Comparison of ENCODE assay signal across 14 cellular contexts in genomic region chr13:32657309-32657708, GRCh38.
A peak's percentile ranks its signal among the peaks of the same experiment; 100 is the strongest.
DNase-seq lines count a peak whose midpoint lies in the region; ATAC-seq and FAIRE-seq lines count a peak whose summit lies in the region.
"Had no signal": no experiment of that assay in that cellular context is flagged by ENCODE, and none has a peak within 500 bp of the region (broad histone marks: within the 10 kb centered on the region; RNA-seq: fewer than 3 reads in every experiment).

No MANE protein-coding gene starts in this region.

- FAIRE-seq in GM18507 (lab: Jason Lieb, UNC) = peak; percentile 5
- FAIRE-seq: GM12892, HTR-8/SVneo, K562 had no signal

- peak overlapping the region; percentile 10 for H3K27ac Mint-ChIP-seq in central memory CD8-positive, alpha-beta T cell (ENCODE audit: low read depth)
- no peak overlapping the region for H3K27ac Mint-ChIP-seq in stimulated activated memory B cell treated with anti-CD40 and anti-IgM and Interleukin-4, amounts not matched to agents 10 μg/mL and 1 μg/mL and 100 μg/mL, for 72 hours
- H3K27ac Mint-ChIP-seq in activated naive CD4-positive, alpha-beta T cell treated with anti-CD3 and anti-CD28 coated beads, Interleukin-2, amount 10 ng/mL, durations not matched to agents 7 days and 5 days = no peak overlapping the region

- H3K36me3 Mint-ChIP-seq in central memory CD8-positive, alpha-beta T cell (ENCODE audit: insufficient read depth) = peaks cover 18% of the 10 kb centered on the region
- H3K36me3 Mint-ChIP-seq in stimulated activated memory B cell treated with anti-CD40 and anti-IgM and Interleukin-4, amounts not matched to agents 10 μg/mL and 1 μg/mL and 100 μg/mL, for 72 hours = peaks cover 69% of the 10 kb centered on the region
- peaks cover 55% of the 10 kb centered on the region for H3K36me3 Mint-ChIP-seq in activated naive CD4-positive, alpha-beta T cell treated with anti-CD3 and anti-CD28 coated beads, Interleukin-2, amount 10 ng/mL, durations not matched to agents 7 days and 5 days

- no peak overlapping the region for H3K4me3 Mint-ChIP-seq in central memory CD8-positive, alpha-beta T cell
- H3K4me3 Mint-ChIP-seq in stimulated activated memory B cell treated with anti-CD40 and anti-IgM and Interleukin-4, amounts not matched to agents 10 μg/mL and 1 μg/mL and 100 μg/mL, for 72 hours = peak overlapping the region; percentile 12
- H3K4me3 Mint-ChIP-seq in activated naive CD4-positive, alpha-beta T cell treated with anti-CD3 and anti-CD28 coated beads, Interleukin-2, amount 10 ng/mL, durations not matched to agents 7 days and 5 days = no peak overlapping the region
- H3K4me3 Mint-ChIP-seq: CD14-positive monocyte had no signal

- DNase-seq in EH (ENCODE audit: low read depth) (peak; percentile 19), GM18507 (ENCODE audit: extremely low spot score, insufficient read length, low read depth) (no peak)
- no peak for DNase-seq in central memory CD8-positive, alpha-beta T cell (ENCODE audit: low spot score in 2 of 2)
- no peak for DNase-seq in activated naive CD4-positive, alpha-beta T cell treated with anti-CD3 and anti-CD28 coated beads, Interleukin-2, amount 10 ng/mL, durations not matched to agents 7 days and 5 days
- DNase-seq: 8988T; CD4-positive, alpha-beta memory T cell; DMS79 treated with DMSO at 0.1 percent for 48 hours had no signal

- H3K27me3 Mint-ChIP-seq in central memory CD8-positive, alpha-beta T cell = no peaks in the 10 kb centered on the region
- no peaks in the 10 kb centered on the region for H3K27me3 Mint-ChIP-seq in stimulated activated memory B cell treated with anti-CD40 and anti-IgM and Interleukin-4, amounts not matched to agents 10 μg/mL and 1 μg/mL and 100 μg/mL, for 72 hours
- H3K27me3 Mint-ChIP-seq in activated naive CD4-positive, alpha-beta T cell treated with anti-CD3 and anti-CD28 coated beads, Interleukin-2, amount 10 ng/mL, durations not matched to agents 7 days and 5 days = no peaks in the 10 kb centered on the region
- H3K27me3 Mint-ChIP-seq: CD4-positive, alpha-beta memory T cell had no signal

- peaks cover 26% of the 10 kb centered on the region for H3K4me1 Mint-ChIP-seq in central memory CD8-positive, alpha-beta T cell
- H3K4me1 Mint-ChIP-seq in stimulated activated memory B cell treated with anti-CD40 and anti-IgM and Interleukin-4, amounts not matched to agents 10 μg/mL and 1 μg/mL and 100 μg/mL, for 72 hours = peaks cover 26% of the 10 kb centered on the region
- peaks cover 4% of the 10 kb centered on the region for H3K4me1 Mint-ChIP-seq in activated naive CD4-positive, alpha-beta T cell treated with anti-CD3 and anti-CD28 coated beads, Interleukin-2, amount 10 ng/mL, durations not matched to agents 7 days and 5 days

- CTCF ChIA-PET in activated naive CD4-positive, alpha-beta T cell treated with anti-CD3 and anti-CD28 coated beads, Interleukin-2, amount 10 ng/mL, durations not matched to agents 7 days and 5 days (lab: Charles Lee) = no interaction called here

- no peak for ATAC-seq in central memory CD8-positive, alpha-beta T cell (replicated peaks; ENCODE audit: extremely low read depth, poor library complexity, severe bottlenecking)
- ATAC-seq in stimulated activated memory B cell treated with anti-CD40 and anti-IgM and Interleukin-4, amounts not matched to agents 10 μg/mL and 1 μg/mL and 100 μg/mL, for 72 hours = no peak
- ATAC-seq in GM21786 (IDR thresholded peaks at IDR 0.05; ENCODE audit: unreplicated experiment) (no peak), HG03520 (IDR thresholded peaks at IDR 0.05; ENCODE audit: unreplicated experiment) (no peak)
- ATAC-seq: K562 had no signal

- no peaks in the 10 kb centered on the region for H3K9me3 Mint-ChIP-seq in central memory CD8-positive, alpha-beta T cell
- peaks cover 6% of the 10 kb centered on the region for H3K9me3 Mint-ChIP-seq in stimulated activated memory B cell treated with anti-CD40 and anti-IgM and Interleukin-4, amounts not matched to agents 10 μg/mL and 1 μg/mL and 100 μg/mL, for 72 hours
- H3K9me3 Mint-ChIP-seq in activated naive CD4-positive, alpha-beta T cell treated with anti-CD3 and anti-CD28 coated beads, Interleukin-2, amount 10 ng/mL, durations not matched to agents 7 days and 5 days = peaks cover 22% of the 10 kb centered on the region
